ENCODE assay signal across 15 cellular contexts in the genomic region with DNA sequence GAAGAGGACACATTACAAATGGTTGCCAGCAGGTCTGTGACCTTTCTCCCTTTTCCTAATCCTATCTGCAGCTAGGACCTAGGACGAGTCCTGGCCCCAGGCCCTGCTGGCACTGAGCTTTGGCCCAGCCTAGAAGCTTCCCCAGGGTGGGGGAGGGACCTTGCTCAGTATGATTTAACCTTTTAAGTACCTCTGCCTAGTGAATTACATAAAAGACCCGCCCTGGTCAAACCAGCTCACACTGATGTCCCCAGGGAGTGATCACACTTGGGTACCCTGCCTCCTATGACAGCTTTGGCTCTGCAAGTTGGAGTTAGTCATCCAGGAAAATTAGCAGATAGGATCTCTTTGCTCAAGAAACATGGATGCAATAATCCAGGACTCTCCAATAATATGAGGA. TPM values are rescaled to one million over a fixed set of nuclear protein-coding genes. Genes with fewer than 3 reads are reported as not detected.
DNase-seq lines count a peak whose midpoint lies in the region; TF ChIP-seq lines count a peak whose summit lies in the region.
"Had no signal": no experiment of that assay in that cellular context is flagged by ENCODE, and none has a peak within 500 bp of the region (broad histone marks: within the 10 kb centered on the region; RNA-seq: fewer than 3 reads in every experiment).

No MANE protein-coding gene starts in this region.

- TF ChIP-seq CTCF in suprapubic skin (IDR thresholded peaks at IDR 0.05), result no peak

- no peaks in the 10 kb centered on the region for H3K9me3 ChIP-seq in suprapubic skin

- no peak for TF ChIP-seq EP300 in suprapubic skin (IDR thresholded peaks at IDR 0.05)

- H3K4me3 ChIP-seq in suprapubic skin, result no peak overlapping the region

- DNase-seq in DMS79 treated with DMSO at 0.1 percent for 48 hours (lab: John Stamatoyannopoulos, UW) (peak; percentile 12), DMS79 (lab: John Stamatoyannopoulos, UW) (no peak), epithelial cell of prostate (ENCODE audit: low read depth, low spot score) (no peak), suprapubic skin (ENCODE audit: low spot score in 2 of 2) (no peak), NCI-H2107 (lab: John Stamatoyannopoulos, UW) (no peak), COLO668 (lab: John Stamatoyannopoulos, UW; ENCODE audit: unreplicated experiment) (no peak), NCI-H146 (lab: John Stamatoyannopoulos, UW) (no peak)
- DNase-seq: 8988T; CD8-positive, alpha-beta memory T cell; GF-D8; hippocampal formation; naive B cell; NK-92 treated with Interleukin-12 subunit alpha and Interleukin-12 subunit beta, amount 100 ng/mL, for 24 hours; stimulated activated CD4-positive, alpha-beta T cell treated with anti-CD3 and anti-CD28 coated beads, Interleukin-4, amount 100 ng/mL, for 1 hour had no signal

- peaks cover 27% of the 10 kb centered on the region for H3K4me1 ChIP-seq in suprapubic skin

- no peaks in the 10 kb centered on the region for H3K27me3 ChIP-seq in layer of hippocampus (ENCODE audit: control insufficient read depth, insufficient read depth, low read length)
- no peaks in the 10 kb centered on the region for H3K27me3 ChIP-seq in suprapubic skin

- H3K27ac ChIP-seq in epithelial cell of prostate, result peak overlapping the region; percentile 78
- H3K27ac ChIP-seq in layer of hippocampus (ENCODE audit: low read depth, low read length), result peak overlapping the region; percentile 14
- H3K27ac ChIP-seq in suprapubic skin, result peak overlapping the region; percentile 54

- peaks cover 73% of the 10 kb centered on the region for H3K36me3 ChIP-seq in suprapubic skin

- TF ChIP-seq POLR2A in suprapubic skin (IDR thresholded peaks at IDR 0.05), result no peak

- WGBS in suprapubic skin, result 19% methylated on average over 2 of the region's 2 CpGs

RNA-seq across cellular contexts. Expression of a gene that starts 21.9 kb away (rescaled TPM):
- 10 to 100 TPM; 35.6 to 57.3 (median 43.2) TPM for total RNA-seq in suprapubic skin

RNA-seq across cellular contexts. Expression of a gene that starts 49.0 kb away (rescaled TPM):
- total RNA-seq in suprapubic skin, result 10 to 100 TPM; 33.6 to 85.7 (median 66.8) TPM

RNA-seq across cellular contexts. Expression of a gene that starts 49.3 kb away (rescaled TPM):
- total RNA-seq in suprapubic skin, result 10 to 100 TPM; 16.3 to 28.2 (median 23.1) TPM

Comparison
In these comparisons a context has a peak if more than half of its experiments do, and no peak if none do; other contexts are left out.
1. H3K27ac ChIP-seq: peak in every context shown above with its lines; median percentile 78 in epithelial cell of prostate; 54 in suprapubic skin; 14 in layer of hippocampus.